Comparison of ENCODE assay signal across 1 cellular context in the genomic region with DNA sequence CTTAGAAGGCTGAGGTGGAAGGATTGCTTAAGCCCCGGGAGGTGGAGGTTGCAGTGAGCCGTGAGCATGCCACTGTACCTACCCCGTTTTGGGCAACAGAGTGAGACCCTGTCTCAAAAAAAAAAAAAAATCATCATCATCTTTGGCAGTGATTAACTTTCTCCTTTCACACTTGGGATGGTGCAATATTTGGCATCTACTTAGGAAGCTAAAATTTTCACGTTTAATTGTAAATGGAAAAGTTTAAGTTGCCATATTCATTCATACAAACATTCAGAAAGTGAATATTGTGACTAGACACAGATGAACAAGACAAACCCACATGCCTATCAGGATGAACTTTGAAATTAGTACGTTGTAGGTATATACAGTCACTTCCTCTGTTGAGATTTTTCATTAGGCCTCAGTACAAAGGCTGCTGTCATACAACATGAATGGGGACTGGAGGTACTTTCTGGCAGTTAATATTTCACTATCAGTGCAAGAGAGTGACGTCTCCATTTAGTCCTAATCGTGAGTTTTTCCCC.
TF ChIP-seq lines count a peak whose summit lies in the region.

No MANE protein-coding gene starts in this region.

TF ChIP-seq in HepG2, 621 proteins besides CTCF, POLR2A, EP300 and RAD21 (continues in another document):
- TF ChIP-seq TIGD3 (CRISPR knock-in tag; IDR thresholded peaks at IDR 0.05; ENCODE audit: borderline replicate concordance): no peak
- TF ChIP-seq ARNTL (CRISPR knock-in tag; IDR thresholded peaks at IDR 0.05): peak; percentile 55; the same call in 1 of the 2 replicates
- no peak for TF ChIP-seq RNF2 (conservative IDR thresholded peaks at IDR 0.05; ENCODE audit: low read depth)
- TF ChIP-seq CSRNP1 (CRISPR knock-in tag; IDR thresholded peaks at IDR 0.05): no peak
- TF ChIP-seq, protein P1, sequence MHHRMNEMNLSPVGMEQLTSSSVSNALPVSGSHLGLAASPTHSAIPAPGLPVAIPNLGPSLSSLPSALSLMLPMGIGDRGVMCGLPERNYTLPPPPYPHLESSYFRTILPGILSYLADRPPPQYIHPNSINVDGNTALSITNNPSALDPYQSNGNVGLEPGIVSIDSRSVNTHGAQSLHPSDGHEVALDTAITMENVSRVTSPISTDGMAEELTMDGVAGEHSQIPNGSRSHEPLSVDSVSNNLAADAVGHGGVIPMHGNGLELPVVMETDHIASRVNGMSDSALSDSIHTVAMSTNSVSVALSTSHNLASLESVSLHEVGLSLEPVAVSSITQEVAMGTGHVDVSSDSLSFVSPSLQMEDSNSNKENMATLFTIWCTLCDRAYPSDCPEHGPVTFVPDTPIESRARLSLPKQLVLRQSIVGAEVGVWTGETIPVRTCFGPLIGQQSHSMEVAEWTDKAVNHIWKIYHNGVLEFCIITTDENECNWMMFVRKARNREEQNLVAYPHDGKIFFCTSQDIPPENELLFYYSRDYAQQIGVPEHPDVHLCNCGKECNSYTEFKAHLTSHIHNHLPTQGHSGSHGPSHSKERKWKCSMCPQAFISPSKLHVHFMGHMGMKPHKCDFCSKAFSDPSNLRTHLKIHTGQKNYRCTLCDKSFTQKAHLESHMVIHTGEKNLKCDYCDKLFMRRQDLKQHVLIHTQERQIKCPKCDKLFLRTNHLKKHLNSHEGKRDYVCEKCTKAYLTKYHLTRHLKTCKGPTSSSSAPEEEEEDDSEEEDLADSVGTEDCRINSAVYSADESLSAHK (CRISPR knock-in tag; IDR thresholded peaks at IDR 0.05; ENCODE audit: borderline replicate concordance): no peak
- peak; percentile 96 for TF ChIP-seq ZFX (CRISPR knock-in tag; IDR thresholded peaks at IDR 0.05; ENCODE audit: low read depth)
- TF ChIP-seq, protein P2, sequence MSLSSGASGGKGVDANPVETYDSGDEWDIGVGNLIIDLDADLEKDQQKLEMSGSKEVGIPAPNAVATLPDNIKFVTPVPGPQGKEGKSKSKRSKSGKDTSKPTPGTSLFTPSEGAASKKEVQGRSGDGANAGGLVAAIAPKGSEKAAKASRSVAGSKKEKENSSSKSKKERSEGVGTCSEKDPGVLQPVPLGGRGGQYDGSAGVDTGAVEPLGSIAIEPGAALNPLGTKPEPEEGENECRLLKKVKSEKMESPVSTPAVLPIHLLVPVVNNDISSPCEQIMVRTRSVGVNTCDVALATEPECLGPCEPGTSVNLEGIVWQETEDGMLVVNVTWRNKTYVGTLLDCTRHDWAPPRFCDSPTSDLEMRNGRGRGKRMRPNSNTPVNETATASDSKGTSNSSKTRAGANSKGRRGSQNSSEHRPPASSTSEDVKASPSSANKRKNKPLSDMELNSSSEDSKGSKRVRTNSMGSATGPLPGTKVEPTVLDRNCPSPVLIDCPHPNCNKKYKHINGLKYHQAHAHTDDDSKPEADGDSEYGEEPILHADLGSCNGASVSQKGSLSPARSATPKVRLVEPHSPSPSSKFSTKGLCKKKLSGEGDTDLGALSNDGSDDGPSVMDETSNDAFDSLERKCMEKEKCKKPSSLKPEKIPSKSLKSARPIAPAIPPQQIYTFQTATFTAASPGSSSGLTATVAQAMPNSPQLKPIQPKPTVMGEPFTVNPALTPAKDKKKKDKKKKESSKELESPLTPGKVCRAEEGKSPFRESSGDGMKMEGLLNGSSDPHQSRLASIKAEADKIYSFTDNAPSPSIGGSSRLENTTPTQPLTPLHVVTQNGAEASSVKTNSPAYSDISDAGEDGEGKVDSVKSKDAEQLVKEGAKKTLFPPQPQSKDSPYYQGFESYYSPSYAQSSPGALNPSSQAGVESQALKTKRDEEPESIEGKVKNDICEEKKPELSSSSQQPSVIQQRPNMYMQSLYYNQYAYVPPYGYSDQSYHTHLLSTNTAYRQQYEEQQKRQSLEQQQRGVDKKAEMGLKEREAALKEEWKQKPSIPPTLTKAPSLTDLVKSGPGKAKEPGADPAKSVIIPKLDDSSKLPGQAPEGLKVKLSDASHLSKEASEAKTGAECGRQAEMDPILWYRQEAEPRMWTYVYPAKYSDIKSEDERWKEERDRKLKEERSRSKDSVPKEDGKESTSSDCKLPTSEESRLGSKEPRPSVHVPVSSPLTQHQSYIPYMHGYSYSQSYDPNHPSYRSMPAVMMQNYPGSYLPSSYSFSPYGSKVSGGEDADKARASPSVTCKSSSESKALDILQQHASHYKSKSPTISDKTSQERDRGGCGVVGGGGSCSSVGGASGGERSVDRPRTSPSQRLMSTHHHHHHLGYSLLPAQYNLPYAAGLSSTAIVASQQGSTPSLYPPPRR (CRISPR knock-in tag; IDR thresholded peaks at IDR 0.05; ENCODE audit: borderline replicate concordance): peak; percentile 81
- TF ChIP-seq ZNF530 (CRISPR knock-in tag; IDR thresholded peaks at IDR 0.05; ENCODE audit: low read depth): no peak
- TF ChIP-seq, protein P3, sequence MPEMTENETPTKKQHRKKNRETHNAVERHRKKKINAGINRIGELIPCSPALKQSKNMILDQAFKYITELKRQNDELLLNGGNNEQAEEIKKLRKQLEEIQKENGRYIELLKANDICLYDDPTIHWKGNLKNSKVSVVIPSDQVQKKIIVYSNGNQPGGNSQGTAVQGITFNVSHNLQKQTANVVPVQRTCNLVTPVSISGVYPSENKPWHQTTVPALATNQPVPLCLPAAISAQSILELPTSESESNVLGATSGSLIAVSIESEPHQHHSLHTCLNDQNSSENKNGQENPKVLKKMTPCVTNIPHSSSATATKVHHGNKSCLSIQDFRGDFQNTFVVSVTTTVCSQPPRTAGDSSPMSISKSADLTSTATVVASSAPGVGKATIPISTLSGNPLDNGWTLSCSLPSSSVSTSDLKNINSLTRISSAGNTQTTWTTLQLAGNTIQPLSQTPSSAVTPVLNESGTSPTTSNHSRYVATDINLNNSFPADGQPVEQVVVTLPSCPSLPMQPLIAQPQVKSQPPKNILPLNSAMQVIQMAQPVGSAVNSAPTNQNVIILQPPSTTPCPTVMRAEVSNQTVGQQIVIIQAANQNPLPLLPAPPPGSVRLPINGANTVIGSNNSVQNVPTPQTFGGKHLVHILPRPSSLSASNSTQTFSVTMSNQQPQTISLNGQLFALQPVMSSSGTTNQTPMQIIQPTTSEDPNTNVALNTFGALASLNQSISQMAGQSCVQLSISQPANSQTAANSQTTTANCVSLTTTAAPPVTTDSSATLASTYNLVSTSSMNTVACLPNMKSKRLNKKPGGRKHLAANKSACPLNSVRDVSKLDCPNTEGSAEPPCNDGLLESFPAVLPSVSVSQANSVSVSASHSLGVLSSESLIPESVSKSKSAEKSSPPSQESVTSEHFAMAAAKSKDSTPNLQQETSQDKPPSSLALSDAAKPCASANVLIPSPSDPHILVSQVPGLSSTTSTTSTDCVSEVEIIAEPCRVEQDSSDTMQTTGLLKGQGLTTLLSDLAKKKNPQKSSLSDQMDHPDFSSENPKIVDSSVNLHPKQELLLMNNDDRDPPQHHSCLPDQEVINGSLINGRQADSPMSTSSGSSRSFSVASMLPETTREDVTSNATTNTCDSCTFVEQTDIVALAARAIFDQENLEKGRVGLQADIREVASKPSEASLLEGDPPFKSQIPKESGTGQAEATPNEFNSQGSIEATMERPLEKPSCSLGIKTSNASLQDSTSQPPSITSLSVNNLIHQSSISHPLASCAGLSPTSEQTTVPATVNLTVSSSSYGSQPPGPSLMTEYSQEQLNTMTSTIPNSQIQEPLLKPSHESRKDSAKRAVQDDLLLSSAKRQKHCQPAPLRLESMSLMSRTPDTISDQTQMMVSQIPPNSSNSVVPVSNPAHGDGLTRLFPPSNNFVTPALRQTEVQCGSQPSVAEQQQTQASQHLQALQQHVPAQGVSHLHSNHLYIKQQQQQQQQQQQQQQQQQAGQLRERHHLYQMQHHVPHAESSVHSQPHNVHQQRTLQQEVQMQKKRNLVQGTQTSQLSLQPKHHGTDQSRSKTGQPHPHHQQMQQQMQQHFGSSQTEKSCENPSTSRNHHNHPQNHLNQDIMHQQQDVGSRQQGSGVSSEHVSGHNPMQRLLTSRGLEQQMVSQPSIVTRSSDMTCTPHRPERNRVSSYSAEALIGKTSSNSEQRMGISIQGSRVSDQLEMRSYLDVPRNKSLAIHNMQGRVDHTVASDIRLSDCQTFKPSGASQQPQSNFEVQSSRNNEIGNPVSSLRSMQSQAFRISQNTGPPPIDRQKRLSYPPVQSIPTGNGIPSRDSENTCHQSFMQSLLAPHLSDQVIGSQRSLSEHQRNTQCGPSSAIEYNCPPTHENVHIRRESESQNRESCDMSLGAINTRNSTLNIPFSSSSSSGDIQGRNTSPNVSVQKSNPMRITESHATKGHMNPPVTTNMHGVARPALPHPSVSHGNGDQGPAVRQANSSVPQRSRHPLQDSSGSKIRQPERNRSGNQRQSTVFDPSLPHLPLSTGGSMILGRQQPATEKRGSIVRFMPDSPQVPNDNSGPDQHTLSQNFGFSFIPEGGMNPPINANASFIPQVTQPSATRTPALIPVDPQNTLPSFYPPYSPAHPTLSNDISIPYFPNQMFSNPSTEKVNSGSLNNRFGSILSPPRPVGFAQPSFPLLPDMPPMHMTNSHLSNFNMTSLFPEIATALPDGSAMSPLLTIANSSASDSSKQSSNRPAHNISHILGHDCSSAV (CRISPR knock-in tag; IDR thresholded peaks at IDR 0.05; ENCODE audit: borderline replicate concordance): no peak
- no peak for TF ChIP-seq SUZ12 (IDR thresholded peaks at IDR 0.05; ENCODE audit: low read depth, low read length)
- peak; percentile 98 for TF ChIP-seq SAP130 (CRISPR knock-in tag; IDR thresholded peaks at IDR 0.05; ENCODE audit: low read depth)
- TF ChIP-seq, protein P4, sequence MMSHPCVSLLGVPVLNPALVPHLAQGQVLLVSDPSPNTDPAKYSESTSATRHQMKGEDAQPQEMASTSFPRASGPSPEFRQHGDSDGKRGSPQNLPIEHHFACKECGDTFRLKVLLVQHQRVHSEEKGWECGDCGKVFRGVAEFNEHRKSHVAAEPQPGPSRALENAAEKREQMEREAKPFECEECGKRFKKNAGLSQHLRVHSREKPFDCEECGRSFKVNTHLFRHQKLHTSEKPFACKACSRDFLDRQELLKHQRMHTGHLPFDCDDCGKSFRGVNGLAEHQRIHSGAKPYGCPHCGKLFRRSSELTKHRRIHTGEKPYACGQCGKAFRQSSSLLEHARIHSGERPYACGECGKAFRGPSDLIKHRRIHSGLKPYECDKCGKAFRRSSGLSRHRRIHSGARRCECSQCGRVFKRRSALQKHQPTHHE (CRISPR knock-in tag; IDR thresholded peaks at IDR 0.05; ENCODE audit: borderline replicate concordance): no peak
- TF ChIP-seq, protein P5, sequence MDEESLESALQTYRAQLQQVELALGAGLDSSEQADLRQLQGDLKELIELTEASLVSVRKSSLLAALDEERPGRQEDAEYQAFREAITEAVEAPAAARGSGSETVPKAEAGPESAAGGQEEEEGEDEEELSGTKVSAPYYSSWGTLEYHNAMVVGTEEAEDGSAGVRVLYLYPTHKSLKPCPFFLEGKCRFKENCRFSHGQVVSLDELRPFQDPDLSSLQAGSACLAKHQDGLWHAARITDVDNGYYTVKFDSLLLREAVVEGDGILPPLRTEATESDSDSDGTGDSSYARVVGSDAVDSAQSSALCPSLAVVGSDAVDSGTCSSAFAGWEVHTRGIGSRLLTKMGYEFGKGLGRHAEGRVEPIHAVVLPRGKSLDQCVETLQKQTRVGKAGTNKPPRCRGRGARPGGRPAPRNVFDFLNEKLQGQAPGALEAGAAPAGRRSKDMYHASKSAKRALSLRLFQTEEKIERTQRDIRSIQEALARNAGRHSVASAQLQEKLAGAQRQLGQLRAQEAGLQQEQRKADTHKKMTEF (CRISPR knock-in tag; IDR thresholded peaks at IDR 0.05): peak; percentile 84
- no peak for TF ChIP-seq JARID2 (CRISPR knock-in tag; IDR thresholded peaks at IDR 0.05; ENCODE audit: insufficient replicate concordance)
- no peak for TF ChIP-seq ZNF589 (CRISPR knock-in tag; conservative IDR thresholded peaks at IDR 0.05)
- TF ChIP-seq IRF9 (CRISPR knock-in tag; IDR thresholded peaks at IDR 0.05; ENCODE audit: borderline replicate concordance): no peak
- TF ChIP-seq ZNF552 (CRISPR knock-in tag; IDR thresholded peaks at IDR 0.05; ENCODE audit: borderline replicate concordance): no peak
- no peak for TF ChIP-seq HNRNPLL (IDR thresholded peaks at IDR 0.05; ENCODE audit: low read depth, low read length, poor library complexity, severe bottlenecking)
- no peak for TF ChIP-seq ZNF782 (CRISPR knock-in tag; IDR thresholded peaks at IDR 0.05; ENCODE audit: borderline replicate concordance)
- no peak for TF ChIP-seq ZNF879 (CRISPR knock-in tag; IDR thresholded peaks at IDR 0.05)
